ENCODE assay signal across 14 cellular contexts in genomic region chr4:111778543-111778942, GRCh38.
A peak's percentile ranks its signal among the peaks of the same experiment; 100 is the strongest.
DNase-seq lines count a peak whose midpoint lies in the region; ATAC-seq, FAIRE-seq and TF ChIP-seq lines count a peak whose summit lies in the region.
"Had no signal": no experiment of that assay in that cellular context is flagged by ENCODE, and none has a peak within 500 bp of the region (broad histone marks: within the 10 kb centered on the region; RNA-seq: fewer than 3 reads in every experiment).

No MANE protein-coding gene starts in this region.

- DNase-seq in BE2C (no peak), HEK293T (ENCODE audit: extremely low spot score) (peak; percentile 23), astrocyte (ENCODE audit: low read depth) (no peak), kidney epithelial cell (ENCODE audit: low read depth) (no peak), GM19239 (ENCODE audit: insufficient read length, low spot score) (no peak), NCI-H526 treated with DMSO at 0.1 percent for 48 hours (lab: John Stamatoyannopoulos, UW) (no peak)
- DNase-seq in stimulated activated CD8-positive, alpha-beta memory T cell treated with anti-CD3 and anti-CD28 coated beads, Interleukin-4, amount 100 ng/mL, for 48 hours: no peak
- DNase-seq: activated gamma-delta T cell; CD8-positive, alpha-beta T cell; T-cell had no signal

- no peaks in the 10 kb centered on the region for H4K20me1 ChIP-seq in astrocyte (ENCODE audit: insufficient read depth, low read length)

- H3K4me2 ChIP-seq in astrocyte (ENCODE audit: low read length): no peak overlapping the region

- no peak for FAIRE-seq in astrocyte (lab: Jason Lieb, UNC)
- FAIRE-seq in GM19239 (lab: Jason Lieb, UNC): no peak

- H3K79me2 ChIP-seq in astrocyte (ENCODE audit: insufficient read depth, low read length): no peaks in the 10 kb centered on the region

- peak overlapping the region; percentile 5 for H3K27ac Mint-ChIP-seq in astrocyte (ENCODE audit: unreplicated experiment)
- H3K27ac Mint-ChIP-seq: CD8-positive, alpha-beta T cell; stimulated activated memory B cell treated with anti-CD40 and anti-IgM and Interleukin-4, amounts not matched to agents 10 μg/mL and 1 μg/mL and 100 μg/mL, for 72 hours; T-cell had no signal

- H3K9me3 Mint-ChIP-seq in astrocyte (ENCODE audit: unreplicated experiment): no peaks in the 10 kb centered on the region
- H3K9me3 Mint-ChIP-seq: CD8-positive, alpha-beta T cell; stimulated activated memory B cell treated with anti-CD40 and anti-IgM and Interleukin-4, amounts not matched to agents 10 μg/mL and 1 μg/mL and 100 μg/mL, for 72 hours; T-cell had no signal

- H3K27me3 Mint-ChIP-seq in astrocyte (ENCODE audit: low read depth, unreplicated experiment): no peaks in the 10 kb centered on the region
- H3K27me3 Mint-ChIP-seq: central memory CD8-positive, alpha-beta T cell; stimulated activated memory B cell treated with anti-CD40 and anti-IgM and Interleukin-4, amounts not matched to agents 10 μg/mL and 1 μg/mL and 100 μg/mL, for 72 hours; T-cell had no signal

- no peak overlapping the region for H2AFZ ChIP-seq in astrocyte (ENCODE audit: low read depth, low read length)

- no peak overlapping the region for H3K4me3 Mint-ChIP-seq in astrocyte (ENCODE audit: unreplicated experiment)
- H3K4me3 Mint-ChIP-seq: CD8-positive, alpha-beta T cell; central memory CD8-positive, alpha-beta T cell; stimulated activated memory B cell treated with anti-CD40 and anti-IgM and Interleukin-4, amounts not matched to agents 10 μg/mL and 1 μg/mL and 100 μg/mL, for 72 hours; T-cell had no signal

- H3K4me3 ChIP-seq in BE2C (ENCODE audit: low read depth, low read length): no peak overlapping the region
- H3K4me3 ChIP-seq in astrocyte (ENCODE audit: insufficient read depth, low read depth, low read length): no peak overlapping the region
- H3K4me3 ChIP-seq in kidney epithelial cell (ENCODE audit: low read depth, low read length): no peak overlapping the region

- no peaks in the 10 kb centered on the region for H3K9me3 ChIP-seq in BE2C
- no peaks in the 10 kb centered on the region for H3K9me3 ChIP-seq in astrocyte (ENCODE audit: insufficient read depth, low read depth, low read length)

- no peak overlapping the region for H3K27ac ChIP-seq in astrocyte (ENCODE audit: low read depth, low read length)

- H3K9ac ChIP-seq in astrocyte (ENCODE audit: low read length): no peak overlapping the region

- CTCF ChIA-PET in HEK293T (lab: Yijun Ruan, JAX): interaction anchor here (0.6 to 1.1 kb wide), 2 partner anchors 137 to 152 kb away, joined by 4 read pairs; no protein-coding TSS in a partner anchor

- H3K36me3 ChIP-seq in BE2C (no peaks in the 10 kb centered on the region), astrocyte (ENCODE audit: insufficient read depth, low read length) (no peaks in the 10 kb centered on the region), kidney epithelial cell (ENCODE audit: control insufficient read depth, insufficient read depth, low read length) (no peaks in the 10 kb centered on the region)

- no peak for ATAC-seq in GM19397 (IDR thresholded peaks at IDR 0.05; ENCODE audit: unreplicated experiment)
- ATAC-seq: CD8-positive, alpha-beta T cell; left lobe of liver; stimulated activated memory B cell treated with anti-CD40 and anti-IgM and Interleukin-4, amounts not matched to agents 10 μg/mL and 1 μg/mL and 100 μg/mL, for 72 hours; T-cell had no signal

- H3K4me1 ChIP-seq in BE2C: no peaks in the 10 kb centered on the region
- no peaks in the 10 kb centered on the region for H3K4me1 ChIP-seq in astrocyte (ENCODE audit: insufficient read depth, low read length)

- H3K27me3 ChIP-seq in BE2C (no peaks in the 10 kb centered on the region), astrocyte (ENCODE audit: insufficient read depth, low read length) (no peaks in the 10 kb centered on the region), kidney epithelial cell (ENCODE audit: control insufficient read depth, insufficient read depth, low read length) (no peaks in the 10 kb centered on the region)

- POLR2A ChIA-PET in HEK293T (lab: Yijun Ruan, JAX): no interaction called here

- TF ChIP-seq CTCF in BE2C (IDR thresholded peaks at IDR 0.05; ENCODE audit: low read depth, low read length) (peak; percentile 55), astrocyte (IDR thresholded peaks at IDR 0.05; ENCODE audit: insufficient read depth, low read depth, low read length) (no peak), kidney epithelial cell (IDR thresholded peaks at IDR 0.05; ENCODE audit: insufficient read depth, low read length, poor library complexity, severe bottlenecking) (peak; percentile 36)

- H3K4me1 Mint-ChIP-seq in astrocyte (ENCODE audit: low read depth, unreplicated experiment): peaks cover 31% of the 10 kb centered on the region
- H3K4me1 Mint-ChIP-seq: central memory CD8-positive, alpha-beta T cell; stimulated activated memory B cell treated with anti-CD40 and anti-IgM and Interleukin-4, amounts not matched to agents 10 μg/mL and 1 μg/mL and 100 μg/mL, for 72 hours; T-cell had no signal

- H3K36me3 Mint-ChIP-seq in astrocyte (ENCODE audit: low read depth, unreplicated experiment): no peaks in the 10 kb centered on the region
- H3K36me3 Mint-ChIP-seq: CD8-positive, alpha-beta T cell; stimulated activated memory B cell treated with anti-CD40 and anti-IgM and Interleukin-4, amounts not matched to agents 10 μg/mL and 1 μg/mL and 100 μg/mL, for 72 hours; T-cell had no signal

TF ChIP-seq in HEK293T, 16 proteins besides CTCF, POLR2A, EP300 and RAD21:
- TF ChIP-seq TARDBP (IDR thresholded peaks at IDR 0.05) (no peak), SP1 (IDR thresholded peaks at IDR 0.05) (no peak), FOXM1 (IDR thresholded peaks at IDR 0.05; ENCODE audit: borderline replicate concordance) (no peak), BHLHE40 (IDR thresholded peaks at IDR 0.05; ENCODE audit: borderline replicate concordance) (no peak), FOXK2 (IDR thresholded peaks at IDR 0.05) (no peak), ARNT (IDR thresholded peaks at IDR 0.05) (no peak), ZNF384 (IDR thresholded peaks at IDR 0.05) (no peak), PKNOX1 (IDR thresholded peaks at IDR 0.05) (no peak), NFRKB (IDR thresholded peaks at IDR 0.05) (no peak), HDGF (IDR thresholded peaks at IDR 0.05; ENCODE audit: borderline replicate concordance) (no peak), LEF1 (IDR thresholded peaks at IDR 0.05; ENCODE audit: borderline replicate concordance) (no peak), FOXA1 (IDR thresholded peaks at IDR 0.05) (no peak), SUZ12 (IDR thresholded peaks at IDR 0.05) (no peak), L3MBTL2 (conservative IDR thresholded peaks at IDR 0.05) (no peak), CTBP1 (IDR thresholded peaks at IDR 0.05; ENCODE audit: borderline replicate concordance) (no peak), ELF4 (IDR thresholded peaks at IDR 0.05) (no peak)
TF ChIP-seq in HEK293T: peak in this region for 0.
